Comparison of ENCODE assay signal across 1 cellular context in genomic region chr16:21997693-21998480, GRCh38.
TF ChIP-seq lines count a peak whose summit lies in the region.

No MANE protein-coding gene starts in this region.

TF ChIP-seq in WTC11, 78 proteins besides CTCF, POLR2A, EP300 and RAD21 (continued from another document):
- TF ChIP-seq, protein P1, sequence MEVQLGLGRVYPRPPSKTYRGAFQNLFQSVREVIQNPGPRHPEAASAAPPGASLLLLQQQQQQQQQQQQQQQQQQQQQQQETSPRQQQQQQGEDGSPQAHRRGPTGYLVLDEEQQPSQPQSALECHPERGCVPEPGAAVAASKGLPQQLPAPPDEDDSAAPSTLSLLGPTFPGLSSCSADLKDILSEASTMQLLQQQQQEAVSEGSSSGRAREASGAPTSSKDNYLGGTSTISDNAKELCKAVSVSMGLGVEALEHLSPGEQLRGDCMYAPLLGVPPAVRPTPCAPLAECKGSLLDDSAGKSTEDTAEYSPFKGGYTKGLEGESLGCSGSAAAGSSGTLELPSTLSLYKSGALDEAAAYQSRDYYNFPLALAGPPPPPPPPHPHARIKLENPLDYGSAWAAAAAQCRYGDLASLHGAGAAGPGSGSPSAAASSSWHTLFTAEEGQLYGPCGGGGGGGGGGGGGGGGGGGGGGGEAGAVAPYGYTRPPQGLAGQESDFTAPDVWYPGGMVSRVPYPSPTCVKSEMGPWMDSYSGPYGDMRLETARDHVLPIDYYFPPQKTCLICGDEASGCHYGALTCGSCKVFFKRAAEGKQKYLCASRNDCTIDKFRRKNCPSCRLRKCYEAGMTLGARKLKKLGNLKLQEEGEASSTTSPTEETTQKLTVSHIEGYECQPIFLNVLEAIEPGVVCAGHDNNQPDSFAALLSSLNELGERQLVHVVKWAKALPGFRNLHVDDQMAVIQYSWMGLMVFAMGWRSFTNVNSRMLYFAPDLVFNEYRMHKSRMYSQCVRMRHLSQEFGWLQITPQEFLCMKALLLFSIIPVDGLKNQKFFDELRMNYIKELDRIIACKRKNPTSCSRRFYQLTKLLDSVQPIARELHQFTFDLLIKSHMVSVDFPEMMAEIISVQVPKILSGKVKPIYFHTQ (CRISPR knock-in tag; IDR thresholded peaks at IDR 0.05), result no peak
